ENCODE assay signal across 13 cellular contexts in the genomic region with DNA sequence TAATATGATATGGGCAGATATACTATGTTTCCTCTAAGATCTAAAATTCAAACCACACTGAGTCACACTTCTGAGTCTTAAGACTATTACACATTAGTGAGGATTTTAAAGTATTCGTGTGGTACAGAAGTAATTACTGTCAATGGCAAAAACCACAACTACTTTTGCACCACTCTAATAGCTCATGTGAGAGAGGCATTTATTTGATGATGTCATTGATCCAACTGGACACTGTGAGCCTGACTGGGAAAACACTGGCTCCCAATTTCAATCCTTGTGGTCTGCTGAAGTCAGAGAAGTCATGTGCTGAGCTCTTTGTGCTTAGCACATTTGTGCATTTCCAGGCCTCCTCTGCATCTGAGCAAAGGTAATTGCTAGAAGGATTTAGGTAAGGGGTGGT.
A peak's percentile ranks its signal among the peaks of the same experiment; 100 is the strongest.
DNase-seq lines count a peak whose midpoint lies in the region; ATAC-seq and TF ChIP-seq lines count a peak whose summit lies in the region.
"Had no signal": no experiment of that assay in that cellular context is flagged by ENCODE, and none has a peak within 500 bp of the region (broad histone marks: within the 10 kb centered on the region; RNA-seq: fewer than 3 reads in every experiment).

No MANE protein-coding gene starts in this region.

- no peak for TF ChIP-seq CTCF in PC-3 (conservative IDR thresholded peaks at IDR 0.05; ENCODE audit: low read depth, low read length)

- no peak overlapping the region for H4K8ac ChIP-seq in trophoblast cell (ENCODE audit: low read depth, low read length)

- H3K14ac ChIP-seq in trophoblast cell (ENCODE audit: low read length): no peak overlapping the region

- no peak overlapping the region for H4K12ac ChIP-seq in trophoblast cell (ENCODE audit: low read depth, low read length)

- H3K4me1 ChIP-seq in PC-3 (ENCODE audit: insufficient read depth, low read length) (no peaks in the 10 kb centered on the region), trophoblast cell (ENCODE audit: control insufficient read depth in 1 of 2, insufficient read depth in 2 of 2, low read length in 2 of 2) (no peaks in the 10 kb centered on the region)

- H3K4me2 ChIP-seq in PC-3 (ENCODE audit: low read length) (no peak overlapping the region), trophoblast cell (ENCODE audit: low read length) (no peak overlapping the region)

- peak; percentile 40 for ATAC-seq in PC-3
- ATAC-seq in HG02938 (IDR thresholded peaks at IDR 0.05; ENCODE audit: unreplicated experiment): no peak
- ATAC-seq in GM19023 (IDR thresholded peaks at IDR 0.05; ENCODE audit: unreplicated experiment): no peak
- ATAC-seq: WTC11 had no signal

- no peaks in the 10 kb centered on the region for H3K9me3 ChIP-seq in PC-3 (ENCODE audit: low read length)
- no peaks in the 10 kb centered on the region for H3K9me3 ChIP-seq in trophoblast cell (ENCODE audit: insufficient read depth, low read depth, low read length)

- no peak overlapping the region for H3K4me3 ChIP-seq in PC-3 (ENCODE audit: low read length)
- no peak overlapping the region for H3K4me3 ChIP-seq in trophoblast cell (ENCODE audit: low read depth, low read length)

- no peaks in the 10 kb centered on the region for H3F3A ChIP-seq in PC-3 (ENCODE audit: low read length, unreplicated experiment)

- H3K79me2 ChIP-seq in PC-3 (ENCODE audit: low read length): no peaks in the 10 kb centered on the region
- no peaks in the 10 kb centered on the region for H3K79me2 ChIP-seq in trophoblast cell (ENCODE audit: control insufficient read depth, insufficient read depth, low read length, poor library complexity)

- no peak overlapping the region for H4K91ac ChIP-seq in trophoblast cell (ENCODE audit: low read depth, low read length)

- CTCF ChIA-PET in PC-3 (lab: Charles Lee): no interaction called here

- no TSS peak for BruUV-seq in PC-3 (replicated peaks; lab: Mats Ljungman, UMichigan)

- H3K27me3 ChIP-seq in PC-3 (ENCODE audit: low read length) (peaks cover 35% of the 10 kb centered on the region), trophoblast cell (ENCODE audit: insufficient read depth, low read length) (no peaks in the 10 kb centered on the region)

- no peak overlapping the region for H3K18ac ChIP-seq in trophoblast cell (ENCODE audit: low read length)

- no peak overlapping the region for H3K4ac ChIP-seq in trophoblast cell (ENCODE audit: low read depth, low read length)

- H4K20me1 ChIP-seq in PC-3 (ENCODE audit: low read length): no peaks in the 10 kb centered on the region

- H3K9ac ChIP-seq in PC-3 (ENCODE audit: low read length) (no peak overlapping the region), trophoblast cell (ENCODE audit: low read length) (no peak overlapping the region)

- no peak overlapping the region for H2AFZ ChIP-seq in PC-3 (ENCODE audit: low read length)
- H2AFZ ChIP-seq in trophoblast cell (ENCODE audit: insufficient read depth, low read length, poor library complexity): no peak overlapping the region

- H3K36me3 ChIP-seq in PC-3 (ENCODE audit: low read depth, low read length): no peaks in the 10 kb centered on the region
- H3K36me3 ChIP-seq in trophoblast cell (ENCODE audit: control insufficient read depth in 1 of 2, insufficient read depth in 2 of 2, low read length in 2 of 2): no peaks in the 10 kb centered on the region

- H3K23ac ChIP-seq in trophoblast cell (ENCODE audit: low read length): no peak overlapping the region

- no peak overlapping the region for H2BK12ac ChIP-seq in trophoblast cell (ENCODE audit: low read length)

- DNase-seq in ELR (ENCODE audit: low read depth): peak; percentile 86
- peak; percentile 45 for DNase-seq in PC-3
- peak; percentile 65 for DNase-seq in dedifferentiated amniotic fluid mesenchymal stem cell (ENCODE audit: extremely low spot score)
- DNase-seq in trophoblast cell: peak; percentile 23 to 72
- no peak for DNase-seq in hippocampal formation (lab: John Stamatoyannopoulos, UW)
- no peak for DNase-seq in NK-92 treated with Interleukin-12 subunit alpha and Interleukin-12 subunit beta, amount 100 ng/mL, for 24 hours (lab: John Stamatoyannopoulos, UW)
- DNase-seq: NCI-H2171 treated with DMSO at 0.1 percent for 48 hours; nucleus accumbens; SHP77; stimulated activated CD4-positive, alpha-beta T cell treated with anti-CD3 and anti-CD28 coated beads, Interleukin-2, amount 100 ng/mL, for 48 hours had no signal

- H3K79me1 ChIP-seq in trophoblast cell (ENCODE audit: low read length): no peaks in the 10 kb centered on the region

- no peak overlapping the region for H2BK5ac ChIP-seq in trophoblast cell (ENCODE audit: low read depth, low read length, poor library complexity)

- no peaks in the 10 kb centered on the region for H3K9me2 ChIP-seq in PC-3 (replicated peaks; ENCODE audit: low read length)

- POLR2A ChIA-PET in PC-3 (lab: Charles Lee; ENCODE audit: unreplicated experiment): no interaction called here

- H2AK5ac ChIP-seq in trophoblast cell (ENCODE audit: low read length): no peak overlapping the region

- no CpG with 5 or more reads among the region's 1 CpG for WGBS in trophoblast cell (ENCODE audit: extremely low coverage, insufficient coverage, insufficient read length)

- H2BK120ac ChIP-seq in trophoblast cell (ENCODE audit: insufficient read depth, low read length, poor library complexity): no peak overlapping the region

- H3K27ac ChIP-seq in PC-3 (ENCODE audit: low read length) (no peak overlapping the region), trophoblast cell (ENCODE audit: low read depth, low read length) (no peak overlapping the region)

- intact Hi-C loops in PC-3 (cut with micrococcal nuclease): no loop called here

Comparison
In these comparisons a context has a peak if more than half of its experiments do, and no peak if none do; other contexts are left out.
1. DNase-seq: peak in ELR (single experiment), PC-3 (single experiment), dedifferentiated amniotic fluid mesenchymal stem cell (single experiment) and trophoblast cell (2 of 2); none in hippocampal formation (0 of 2) and NK-92 treated with Interleukin-12 subunit alpha and Interleukin-12 subunit beta, amount 100 ng/mL, for 24 hours (single experiment).